Comparison of ENCODE assay signal across 8 cellular contexts in genomic region chr9:120936011-120936763, GRCh38. TPM values are rescaled to one million over a fixed set of nuclear protein-coding genes. Genes with fewer than 3 reads are reported as not detected.
DNase-seq lines count a peak whose midpoint lies in the region; ATAC-seq and TF ChIP-seq lines count a peak whose summit lies in the region.

No MANE protein-coding gene starts in this region.

- H3K4me1 ChIP-seq in Panc1 (ENCODE audit: control insufficient read depth, insufficient read depth, low read length), result peaks cover 8% of the 10 kb centered on the region

- peak; percentile 93 for ATAC-seq in Panc1
- ATAC-seq in esophagus mucosa, result peak; percentile 80
- peak; percentile 43 to 51 for ATAC-seq in naive B cell (ENCODE audit: low read depth in 2 of 2)

- peak overlapping the region; percentile 34 to 82 (median 74) for H3K4me3 Mint-ChIP-seq in naive B cell

- peak overlapping the region; percentile 2 to 92 (median 53) for H3K27ac Mint-ChIP-seq in naive B cell

- H3K27ac ChIP-seq in Panc1 (ENCODE audit: low read length), result no peak overlapping the region; the same call in 1 of the 2 replicates

- peaks cover 0 to 3% (median 0%) of the 10 kb centered on the region in 3 donors for H3K27me3 Mint-ChIP-seq in naive B cell

- in situ Hi-C loops in Panc1 (cut with HindIII; ENCODE audit: low pct_unique_long_range_greater_than_20kb, low sequenced_read_pairs), result no loop called here

- DNase-seq in AG20443 (ENCODE audit: low spot score) (peak; percentile 94), GM19240 (ENCODE audit: insufficient read length, low spot score) (peak; percentile 63), KG1 (lab: John Stamatoyannopoulos, UW) (peak; percentile 44), Panc1 (ENCODE audit: low read depth, low spot score) (peak; percentile 72), naive B cell (peak; percentile 72)
- peak; percentile 94 for DNase-seq in activated T-cell treated with anti-CD3 and anti-CD28 coated beads, Interleukin-2, amount 50 U/mL, for 48 hours
- DNase-seq in stimulated activated CD8-positive, alpha-beta memory T cell treated with anti-CD3 and anti-CD28 coated beads, Interleukin-7, amount 100 ng/mL, for 48 hours (ENCODE audit: extremely low read depth in 1 of 2, low read depth in 1 of 2), result peak; percentile 75 to 87

- no peaks in the 10 kb centered on the region for H3K36me3 Mint-ChIP-seq in naive B cell

- no peak overlapping the region for H3K4me3 ChIP-seq in Panc1 (ENCODE audit: low read depth in 2 of 2, low read length in 2 of 2)

- CTCF ChIA-PET in Panc1 (lab: Charles Lee), result no interaction called here

- no TSS peak for BruUV-seq in Panc1 (replicated peaks; lab: Mats Ljungman, UMichigan)

- no peaks in the 10 kb centered on the region for H3K27me3 ChIP-seq in Panc1 (ENCODE audit: control insufficient read depth, insufficient read depth, low read length)

- TF ChIP-seq CTCF in Panc1 (IDR thresholded peaks at IDR 0.05), result peak; percentile 88

- no peaks in the 10 kb centered on the region for H3K9me3 Mint-ChIP-seq in naive B cell

- POLR2A ChIA-PET in Panc1 (lab: Charles Lee), result no interaction called here

- H3K4me1 Mint-ChIP-seq in naive B cell, result peaks cover 41 to 66% (median 57%) of the 10 kb centered on the region in 3 donors

- intact Hi-C loops in Panc1 (cut with micrococcal nuclease; ENCODE audit: unreplicated experiment), result loop anchor here (2.0 kb wide), 1 partner anchor 179 kb away; no protein-coding TSS in a partner anchor

- no peaks in the 10 kb centered on the region for H3K36me3 ChIP-seq in Panc1 (ENCODE audit: control insufficient read depth, insufficient read depth, low read length)

- H3K9me3 ChIP-seq in Panc1 (ENCODE audit: control insufficient read depth, insufficient read depth, low read depth, low read length), result no peaks in the 10 kb centered on the region

RNA-seq across cellular contexts. Expression of gene TRAF1, which starts 9.6 kb away (rescaled TPM):
- total RNA-seq in Panc1 (2021; ENCODE audit: unreplicated experiment) (4.7 TPM), esophagus mucosa (1.2 TPM)
- 3.7 TPM for polyA plus RNA-seq in Panc1 (2012; ENCODE audit: insufficient read length)
- polyA plus RNA-seq in naive B cell (ENCODE audit: low read depth in 6 of 6), result under 1 TPM; 0.34 to 0.97 (median 0.72) TPM

RNA-seq across cellular contexts. Expression of gene PHF19, which starts 59.2 kb away (rescaled TPM):
- total RNA-seq in Panc1 (2021; ENCODE audit: unreplicated experiment) (91.1 TPM), esophagus mucosa (25.3 TPM)
- polyA plus RNA-seq in Panc1 (2012; ENCODE audit: insufficient read length), result 56.2 TPM
- polyA plus RNA-seq in naive B cell (ENCODE audit: low read depth in 6 of 6), result 1 to 10 TPM in 5 of 6 donors, under 1 TPM in 1; 0.26 to 5.4 (median 3.5) TPM

Comparison
In these comparisons a context has a peak if more than half of its experiments do, and no peak if none do; other contexts are left out.
1. DNase-seq: peak in every context shown above with its lines; median percentile 94 in AG20443; 94 in activated T-cell treated with anti-CD3 and anti-CD28 coated beads, Interleukin-2, amount 50 U/mL, for 48 hours; 81 in stimulated activated CD8-positive, alpha-beta memory T cell treated with anti-CD3 and anti-CD28 coated beads, Interleukin-7, amount 100 ng/mL, for 48 hours; 72 in Panc1; 72 in naive B cell; 63 in GM19240; 44 in KG1.